In the genomic region with DNA sequence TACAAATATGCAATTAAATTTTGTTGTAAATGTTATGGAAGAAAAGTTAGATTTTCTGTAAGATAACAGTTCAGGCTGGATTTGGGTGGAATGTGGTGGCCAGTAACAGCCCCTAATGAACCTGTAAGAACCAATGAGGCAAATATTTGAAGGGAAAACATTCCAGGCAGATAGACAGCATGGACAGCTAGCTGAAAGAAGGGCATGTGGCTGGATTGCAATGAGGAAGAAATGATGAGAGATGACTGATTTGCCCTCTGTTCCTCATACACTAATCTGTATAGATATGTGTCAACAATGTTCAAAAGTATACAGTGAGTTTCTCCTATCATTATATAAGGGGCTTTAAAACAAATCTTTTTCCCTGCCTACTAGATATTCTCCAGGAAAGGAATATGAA, we compare ENCODE assay signal across 22 cellular contexts. TPM values are rescaled to one million over a fixed set of nuclear protein-coding genes. Genes with fewer than 3 reads are reported as not detected.
DNase-seq lines count a peak whose midpoint lies in the region; TF ChIP-seq lines count a peak whose summit lies in the region.
"Had no signal": no experiment of that assay in that cellular context is flagged by ENCODE, and none has a peak within 500 bp of the region (broad histone marks: within the 10 kb centered on the region; RNA-seq: fewer than 3 reads in every experiment).

No MANE protein-coding gene starts in this region.

- no peak overlapping the region for H3K9ac ChIP-seq in SK-N-SH
- H3K9ac ChIP-seq in neural progenitor cell, result no peak overlapping the region

- no peaks in the 10 kb centered on the region for H3K9me2 ChIP-seq in SK-N-SH

- H3K4me3 Mint-ChIP-seq in neural progenitor cell, result no peak overlapping the region
- H3K4me3 Mint-ChIP-seq: activated CD8-positive, alpha-beta T cell treated with anti-CD3 and anti-CD28 coated beads, Interleukin-2, amount 10 ng/mL, durations not matched to agents 7 days and 5 days; activated naive CD4-positive, alpha-beta T cell treated with anti-CD3 and anti-CD28 coated beads, Interleukin-2, amount 10 ng/mL, durations not matched to agents 7 days and 5 days; activated T-cell treated with anti-CD3 and anti-CD28 coated beads, Interleukin-2, amount 50 U/mL, for 4 hours; central memory CD8-positive, alpha-beta T cell; stimulated activated naive CD8-positive, alpha-beta T cell treated with anti-CD3 and anti-CD28 coated beads, Interleukin-15, amount 100 ng/mL, for 72 hours had no signal

- H3K4me1 ChIP-seq in SK-N-SH (ENCODE audit: control insufficient read depth in 1 of 2, insufficient read depth in 2 of 2, low read depth in 1 of 2, low read length in 1 of 2) (peaks cover 2 to 25% of the 10 kb centered on the region in 2 experiments), neural progenitor cell (peaks cover 12% of the 10 kb centered on the region), prostate gland (replicated peaks) (no peaks in the 10 kb centered on the region)

- DNase-seq in HCEC 1CT (peak; percentile 32), SK-N-SH (no peak), epithelial cell of prostate (ENCODE audit: low read depth, low spot score) (no peak), neural progenitor cell (ENCODE audit: low spot score) (no peak), NCI-H2171 (lab: John Stamatoyannopoulos, UW) (no peak), prostate gland (ENCODE audit: low spot score) (no peak)
- no peak for DNase-seq in activated CD4-positive, alpha-beta T cell treated with anti-CD3 and anti-CD28 coated beads for 1 hour
- DNase-seq: activated CD8-positive, alpha-beta T cell treated with anti-CD3 and anti-CD28 coated beads, Interleukin-2, amount 10 ng/mL, durations not matched to agents 7 days and 5 days; activated naive CD4-positive, alpha-beta T cell treated with anti-CD3 and anti-CD28 coated beads, Interleukin-2, amount 10 ng/mL, durations not matched to agents 7 days and 5 days; activated T-cell treated with anti-CD3 and anti-CD28 coated beads, Interleukin-2, amount 50 U/mL, for 4 hours; CD4-positive, CD25-positive, alpha-beta regulatory T cell; erythroblast; GF-D8; NCI-H1417; NCI-H2107; NCI-H524 treated with DMSO at 0.1 percent for 48 hours; stimulated activated CD4-positive, alpha-beta T cell treated with anti-CD3 and anti-CD28 coated beads, Interleukin-4, amount 100 ng/mL, for 24 hours; stimulated activated naive CD8-positive, alpha-beta T cell treated with anti-CD3 and anti-CD28 coated beads, Interleukin-15, amount 100 ng/mL, for 72 hours had no signal

- no peaks in the 10 kb centered on the region for H3K27me3 Mint-ChIP-seq in neural progenitor cell (ENCODE audit: insufficient read depth, low read depth)
- H3K27me3 Mint-ChIP-seq: activated naive CD4-positive, alpha-beta T cell treated with anti-CD3 and anti-CD28 coated beads, Interleukin-2, amount 10 ng/mL, durations not matched to agents 7 days and 5 days; CD4-positive, CD25-positive, alpha-beta regulatory T cell; central memory CD8-positive, alpha-beta T cell; stimulated activated naive CD8-positive, alpha-beta T cell treated with anti-CD3 and anti-CD28 coated beads, Interleukin-15, amount 100 ng/mL, for 72 hours had no signal

- H3K79me2 ChIP-seq in SK-N-SH (ENCODE audit: insufficient read depth), result peaks cover 26% of the 10 kb centered on the region; the same call in 1 of the 2 replicates
- peaks cover 96% of the 10 kb centered on the region for H3K79me2 ChIP-seq in neural progenitor cell (ENCODE audit: low read depth)

- H3F3A ChIP-seq in SK-N-SH (replicated peaks; ENCODE audit: insufficient read depth) (peaks cover 17% of the 10 kb centered on the region), neural progenitor cell (ENCODE audit: low read depth) (no peaks in the 10 kb centered on the region)

- peaks cover 20% of the 10 kb centered on the region for H3K36me3 Mint-ChIP-seq in neural progenitor cell

- H3K27me3 ChIP-seq in SK-N-SH (ENCODE audit: insufficient read depth) (no peaks in the 10 kb centered on the region), neural progenitor cell (no peaks in the 10 kb centered on the region), prostate gland (replicated peaks; ENCODE audit: insufficient read depth) (no peaks in the 10 kb centered on the region)
- H3K27me3 ChIP-seq: right atrium auricular region, tibial nerve had no signal

- H3K27ac ChIP-seq in SK-N-SH (ENCODE audit: low read depth in 2 of 2, low read length in 1 of 2) (peak overlapping the region in 1 of 2 experiments; percentile 1; a peak in 1 of 4 replicates), epithelial cell of prostate (peak overlapping the region; percentile 36), neural progenitor cell (peak overlapping the region; percentile 22), prostate gland (no peak overlapping the region)
- H3K27ac ChIP-seq: right atrium auricular region, tibial nerve had no signal

- no peak overlapping the region for H2AFZ ChIP-seq in SK-N-SH (ENCODE audit: low read depth)
- H2AFZ ChIP-seq in neural progenitor cell (replicated peaks), result no peak overlapping the region

- peaks cover 26% of the 10 kb centered on the region for H3K4me1 Mint-ChIP-seq in neural progenitor cell
- H3K4me1 Mint-ChIP-seq: activated naive CD4-positive, alpha-beta T cell treated with anti-CD3 and anti-CD28 coated beads, Interleukin-2, amount 10 ng/mL, durations not matched to agents 7 days and 5 days had no signal

- no peak for TF ChIP-seq CTCF in SK-N-SH (IDR thresholded peaks at IDR 0.05)
- no peak for TF ChIP-seq CTCF in neural progenitor cell (IDR thresholded peaks at IDR 0.05)
- TF ChIP-seq CTCF in prostate gland (IDR thresholded peaks at IDR 0.05), result no peak

- no peak for TF ChIP-seq POLR2A in prostate gland (IDR thresholded peaks at IDR 0.05)

- POLR2A ChIA-PET in SK-N-SH (lab: Yijun Ruan, JAX), result no interaction called here

- peak overlapping the region; percentile 11 for H3K27ac Mint-ChIP-seq in neural progenitor cell
- H3K27ac Mint-ChIP-seq: activated CD8-positive, alpha-beta T cell treated with anti-CD3 and anti-CD28 coated beads, Interleukin-2, amount 10 ng/mL, durations not matched to agents 7 days and 5 days; activated naive CD4-positive, alpha-beta T cell treated with anti-CD3 and anti-CD28 coated beads, Interleukin-2, amount 10 ng/mL, durations not matched to agents 7 days and 5 days; stimulated activated naive CD8-positive, alpha-beta T cell treated with anti-CD3 and anti-CD28 coated beads, Interleukin-15, amount 100 ng/mL, for 72 hours had no signal

- H3K4me2 ChIP-seq in SK-N-SH (no peak overlapping the region), neural progenitor cell (no peak overlapping the region)

- H4K20me1 ChIP-seq in SK-N-SH (ENCODE audit: insufficient read depth) (no peaks in the 10 kb centered on the region), neural progenitor cell (ENCODE audit: low read depth) (peaks cover 6% of the 10 kb centered on the region)

- intact Hi-C loops in prostate gland (cut with DNase I), result no loop called here

- H3K9me3 Mint-ChIP-seq in neural progenitor cell, result no peaks in the 10 kb centered on the region
- H3K9me3 Mint-ChIP-seq: activated naive CD4-positive, alpha-beta T cell treated with anti-CD3 and anti-CD28 coated beads, Interleukin-2, amount 10 ng/mL, durations not matched to agents 7 days and 5 days; activated T-cell treated with anti-CD3 and anti-CD28 coated beads, Interleukin-2, amount 50 U/mL, for 4 hours; CD4-positive, CD25-positive, alpha-beta regulatory T cell; central memory CD8-positive, alpha-beta T cell had no signal

- CTCF ChIA-PET in SK-N-SH (lab: Yijun Ruan, JAX), result no interaction called here

- peaks cover 4 to 5% of the 10 kb centered on the region in 2 experiments for H3K36me3 ChIP-seq in SK-N-SH (replicated peaks in 1 of 2; ENCODE audit: control insufficient read depth in 1 of 2, insufficient read depth in 2 of 2, low read length in 1 of 2)
- no peaks in the 10 kb centered on the region for H3K36me3 ChIP-seq in neural progenitor cell
- no peaks in the 10 kb centered on the region for H3K36me3 ChIP-seq in prostate gland
- H3K36me3 ChIP-seq: right atrium auricular region, tibial nerve had no signal

- H3K9me3 ChIP-seq in SK-N-SH (no peaks in the 10 kb centered on the region), neural progenitor cell (ENCODE audit: low read depth) (no peaks in the 10 kb centered on the region), prostate gland (no peaks in the 10 kb centered on the region)
- H3K9me3 ChIP-seq: right atrium auricular region, tibial nerve had no signal

- no peak overlapping the region for H3K4me3 ChIP-seq in SK-N-SH (ENCODE audit: low read depth in 2 of 2, low read length in 1 of 2)
- H3K4me3 ChIP-seq in neural progenitor cell, result no peak overlapping the region
- no peak overlapping the region for H3K4me3 ChIP-seq in prostate gland
- H3K4me3 ChIP-seq: lung, right atrium auricular region, tibial nerve had no signal

- no peak for TF ChIP-seq RAD21 in SK-N-SH (IDR thresholded peaks at IDR 0.05; ENCODE audit: low read length)

- TF ChIP-seq EP300 in SK-N-SH (IDR thresholded peaks at IDR 0.05; ENCODE audit: borderline replicate concordance in 1 of 2, low read depth in 1 of 2, low read length in 1 of 2), result no peak

TF ChIP-seq in SK-N-SH, 30 proteins besides CTCF, POLR2A, EP300 and RAD21:
- TF ChIP-seq, protein P1, sequence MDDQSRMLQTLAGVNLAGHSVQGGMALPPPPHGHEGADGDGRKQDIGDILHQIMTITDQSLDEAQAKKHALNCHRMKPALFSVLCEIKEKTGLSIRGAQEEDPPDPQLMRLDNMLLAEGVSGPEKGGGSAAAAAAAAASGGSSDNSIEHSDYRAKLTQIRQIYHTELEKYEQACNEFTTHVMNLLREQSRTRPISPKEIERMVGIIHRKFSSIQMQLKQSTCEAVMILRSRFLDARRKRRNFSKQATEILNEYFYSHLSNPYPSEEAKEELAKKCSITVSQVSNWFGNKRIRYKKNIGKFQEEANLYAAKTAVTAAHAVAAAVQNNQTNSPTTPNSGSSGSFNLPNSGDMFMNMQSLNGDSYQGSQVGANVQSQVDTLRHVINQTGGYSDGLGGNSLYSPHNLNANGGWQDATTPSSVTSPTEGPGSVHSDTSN (IDR thresholded peaks at IDR 0.05), result peak; percentile 7; the same call in 1 of the 2 replicates
- TF ChIP-seq EZH2phosphoT487 (IDR thresholded peaks at IDR 0.05; ENCODE audit: borderline replicate concordance, low read depth), result no peak

RNA-seq across cellular contexts. Expression of gene MAN2A1, which starts 58.8 kb away (rescaled TPM):
- 19.7 and 24.2 TPM in 2 replicates for polyA plus RNA-seq in SK-N-SH (2012; rRNA removed)
- polyA plus RNA-seq in SK-N-SH (2012; cell fraction: cytosol; rRNA removed), result 28.5 and 31.1 TPM in 2 replicates
- polyA plus RNA-seq in SK-N-SH (2012; cell fraction: nucleus; rRNA removed), result 13.6 and 32.5 TPM in 2 replicates
- total RNA-seq in neural progenitor cell (ENCODE audit: low replicate concordance) (103 and 130 TPM in 2 replicates), prostate gland (10 to 100 TPM; 29.6 to 36.2 TPM)

Comparison
In these comparisons a context has a peak if more than half of its experiments do, and no peak if none do; other contexts are left out.
1. H3K27ac ChIP-seq: peak in epithelial cell of prostate (single experiment) and neural progenitor cell (single experiment); none in prostate gland (0 of 2).